17 cellular contexts compared by ENCODE assay signal in genomic region chr6:154536922-154537449, GRCh38. TPM values are rescaled to one million over a fixed set of nuclear protein-coding genes. Genes with fewer than 3 reads are reported as not detected.
DNase-seq lines count a peak whose midpoint lies in the region; ATAC-seq and TF ChIP-seq lines count a peak whose summit lies in the region.
"Had no signal": no experiment of that assay in that cellular context is flagged by ENCODE, and none has a peak within 500 bp of the region (broad histone marks: within the 10 kb centered on the region; RNA-seq: fewer than 3 reads in every experiment).

No MANE protein-coding gene starts in this region.

- H3K27ac ChIP-seq in smooth muscle cell (ENCODE audit: low read depth), result no peak overlapping the region
- H3K27ac ChIP-seq: C4-2B had no signal

- no peaks in the 10 kb centered on the region for H3F3A ChIP-seq in smooth muscle cell (ENCODE audit: low read depth)

- H3K4me1 ChIP-seq in smooth muscle cell (ENCODE audit: low read depth), result peaks cover 22% of the 10 kb centered on the region

- H3K4me2 ChIP-seq in smooth muscle cell, result no peak overlapping the region

- DNase-seq in OCI-M1 (lab: John Stamatoyannopoulos, UW) (peak; percentile 62), fibroblast of villous mesenchyme (ENCODE audit: low read depth) (peak; percentile 35), mesothelial cell of epicardium (ENCODE audit: low spot score in 2 of 2, unreplicated experiment in 2 of 2) (no peak), smooth muscle cell (lab: John Stamatoyannopoulos, UW; ENCODE audit: unreplicated experiment) (no peak), activated gamma-delta T cell treated with Interleukin-2 at 50 U/mL for 16 hours (no peak)
- DNase-seq in activated naive CD4-positive, alpha-beta T cell treated with anti-CD3 and anti-CD28 coated beads for 36 hours, result no peak
- DNase-seq: COR-L47, DMS79, IMR-90, NCI-H1105, NCI-H1694, NCI-H2107, NCI-H524 treated with DMSO at 0.1 percent for 48 hours had no signal

- WGBS in smooth muscle cell (ENCODE audit: low lambda C conversion rate), result 64% methylated on average over 5 of the region's 5 CpGs

- CTCF ChIA-PET in activated naive CD4-positive, alpha-beta T cell treated with anti-CD3 and anti-CD28 coated beads for 36 hours (lab: Charles Lee), result interaction anchor here (0.6 kb wide), 1 partner anchor 16 kb away, joined by 3 read pairs; no protein-coding TSS in a partner anchor

- no peak overlapping the region for H3K4me3 ChIP-seq in fibroblast of villous mesenchyme (ENCODE audit: low read depth, low read length)
- no peak overlapping the region for H3K4me3 ChIP-seq in smooth muscle cell
- H3K4me3 ChIP-seq: A549 had no signal

- H3K27me3 Mint-ChIP-seq in mesothelial cell of epicardium (ENCODE audit: low read depth), result no peaks in the 10 kb centered on the region
- no peaks in the 10 kb centered on the region for H3K27me3 Mint-ChIP-seq in activated naive CD4-positive, alpha-beta T cell treated with anti-CD3 and anti-CD28 coated beads for 36 hours (ENCODE audit: low read depth)

- peak overlapping the region; percentile 31 for H3K27ac Mint-ChIP-seq in mesothelial cell of epicardium
- H3K27ac Mint-ChIP-seq in activated naive CD4-positive, alpha-beta T cell treated with anti-CD3 and anti-CD28 coated beads for 36 hours, result no peak overlapping the region

- H3K4me1 Mint-ChIP-seq in mesothelial cell of epicardium, result peaks cover 34% of the 10 kb centered on the region
- H3K4me1 Mint-ChIP-seq in activated naive CD4-positive, alpha-beta T cell treated with anti-CD3 and anti-CD28 coated beads for 36 hours (ENCODE audit: low read depth), result no peaks in the 10 kb centered on the region

- H3K79me2 ChIP-seq in smooth muscle cell (ENCODE audit: low read depth), result no peaks in the 10 kb centered on the region

- no peaks in the 10 kb centered on the region for H3K9me3 Mint-ChIP-seq in mesothelial cell of epicardium
- no peaks in the 10 kb centered on the region for H3K9me3 Mint-ChIP-seq in activated naive CD4-positive, alpha-beta T cell treated with anti-CD3 and anti-CD28 coated beads for 36 hours

- intact Hi-C loops in activated naive CD4-positive, alpha-beta T cell treated with anti-CD3 and anti-CD28 coated beads for 36 hours (cut with micrococcal nuclease), result no loop called here

- no peaks in the 10 kb centered on the region for H4K20me1 ChIP-seq in smooth muscle cell (ENCODE audit: low read depth)

- no peaks in the 10 kb centered on the region for H3K27me3 ChIP-seq in smooth muscle cell (ENCODE audit: low read depth)

- TF ChIP-seq CTCF in fibroblast of villous mesenchyme (IDR thresholded peaks at IDR 0.05; ENCODE audit: insufficient read depth, low read depth, low read length), result no peak
- no peak for TF ChIP-seq CTCF in mesothelial cell of epicardium (IDR thresholded peaks at IDR 0.05; ENCODE audit: unreplicated experiment)
- no peak for TF ChIP-seq CTCF in smooth muscle cell (IDR thresholded peaks at IDR 0.05; ENCODE audit: borderline replicate concordance, insufficient read depth, poor library complexity, severe bottlenecking)

- no peaks in the 10 kb centered on the region for H3K36me3 Mint-ChIP-seq in mesothelial cell of epicardium
- no peaks in the 10 kb centered on the region for H3K36me3 Mint-ChIP-seq in activated naive CD4-positive, alpha-beta T cell treated with anti-CD3 and anti-CD28 coated beads for 36 hours (ENCODE audit: low read depth)

- H3K9ac ChIP-seq in smooth muscle cell (ENCODE audit: low read depth), result no peak overlapping the region

- peak overlapping the region; percentile 34 for H2AFZ ChIP-seq in smooth muscle cell (ENCODE audit: low read depth)

- no peaks in the 10 kb centered on the region for H3K36me3 ChIP-seq in smooth muscle cell (ENCODE audit: low read depth)

- H3K9me3 ChIP-seq in smooth muscle cell (replicated peaks; ENCODE audit: low read depth), result no peaks in the 10 kb centered on the region
- H3K9me3 ChIP-seq: A549 had no signal

- no peak for ATAC-seq in HG02763 (IDR thresholded peaks at IDR 0.05; ENCODE audit: unreplicated experiment)
- ATAC-seq: A549, Panc1 had no signal

- no peak overlapping the region for H3K4me3 Mint-ChIP-seq in mesothelial cell of epicardium
- H3K4me3 Mint-ChIP-seq in activated naive CD4-positive, alpha-beta T cell treated with anti-CD3 and anti-CD28 coated beads for 36 hours, result no peak overlapping the region

RNA-seq across cellular contexts. Expression of gene CNKSR3, which starts 26.5 kb away (rescaled TPM):
- total RNA-seq in fibroblast of villous mesenchyme, result 3.2 and 4.7 TPM in 2 replicates
- 12.9 to 13.4 TPM (median 13.3 TPM) in 3 replicates for total RNA-seq in mesothelial cell of epicardium
- 5.0 and 5.1 TPM in 2 replicates for total RNA-seq in smooth muscle cell
- 4.5 and 5.5 TPM in 2 replicates for polyA plus RNA-seq in smooth muscle cell
- total RNA-seq in activated naive CD4-positive, alpha-beta T cell treated with anti-CD3 and anti-CD28 coated beads for 36 hours, result under 1 TPM; 0.12 TPM

Comparison
In these comparisons a context has a peak if more than half of its experiments do, and no peak if none do; other contexts are left out.
1. DNase-seq: peak in OCI-M1 (single experiment) and fibroblast of villous mesenchyme (single experiment); none in mesothelial cell of epicardium (0 of 2), smooth muscle cell (single experiment), activated gamma-delta T cell treated with Interleukin-2 at 50 U/mL for 16 hours (single experiment) and activated naive CD4-positive, alpha-beta T cell treated with anti-CD3 and anti-CD28 coated beads for 36 hours (single experiment).